8 cellular contexts compared by ENCODE assay signal in the genomic region with DNA sequence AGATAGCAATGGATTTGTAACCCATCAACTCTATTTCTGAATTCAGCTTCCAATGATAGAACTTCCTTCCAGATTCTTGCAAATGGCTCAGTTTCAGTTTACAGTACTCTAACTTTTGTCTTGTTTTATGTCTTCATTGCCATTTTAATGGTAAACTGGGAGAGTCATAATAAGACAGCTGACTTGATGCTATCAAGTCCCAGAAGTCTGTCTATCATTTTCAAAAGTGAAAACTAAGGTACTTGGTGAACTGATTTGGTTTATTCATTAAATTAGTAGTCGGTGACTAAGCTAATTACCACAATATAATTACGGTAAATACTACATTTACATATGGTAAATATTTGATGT. TPM values are rescaled to one million over a fixed set of nuclear protein-coding genes. Genes with fewer than 3 reads are reported as not detected.
DNase-seq lines count a peak whose midpoint lies in the region; ATAC-seq and TF ChIP-seq lines count a peak whose summit lies in the region.

No MANE protein-coding gene starts in this region.

- H3K9me3 ChIP-seq in A673 (ENCODE audit: low read depth, low read length, poor library complexity, severe bottlenecking) (no peaks in the 10 kb centered on the region), colonic mucosa (no peaks in the 10 kb centered on the region)

- H3K4me3 ChIP-seq in A673 (ENCODE audit: low read depth, low read length, poor library complexity, severe bottlenecking) (peak overlapping the region; percentile 29), colonic mucosa (no peak overlapping the region)

- H3K36me3 ChIP-seq in A673 (ENCODE audit: insufficient read depth, low read length, poor library complexity, severe bottlenecking) (no peaks in the 10 kb centered on the region), colonic mucosa (no peaks in the 10 kb centered on the region)

- POLR2A ChIA-PET in A673 (lab: Charles Lee; ENCODE audit: low non-redundant PET), result interaction anchor here (0.5 to 0.6 kb wide), 2 partner anchors 22 to 205 kb away, joined by 3 to 5 read pairs; no protein-coding TSS in a partner anchor

- in situ Hi-C loops in ACHN (cut with HindIII; ENCODE audit: low pct_ligation_motif_present, low pct_unique_long_range_greater_than_20kb, low sequenced_read_pairs), result no loop called here

- no peak for DNase-seq in A673 (ENCODE audit: low spot score)
- no peak for DNase-seq in colonic mucosa
- no peak for DNase-seq in OCI-M2 (lab: John Stamatoyannopoulos, UW; ENCODE audit: unreplicated experiment)
- no peak for DNase-seq in DMS153 treated with DMSO at 0.1 percent for 48 hours (lab: John Stamatoyannopoulos, UW; ENCODE audit: unreplicated experiment)
- no peak for DNase-seq in ACHN

- peaks cover 68% of the 10 kb centered on the region for H3K4me1 ChIP-seq in A673 (ENCODE audit: insufficient read depth, low read length, poor library complexity, severe bottlenecking)
- no peaks in the 10 kb centered on the region for H3K4me1 ChIP-seq in colonic mucosa

- peak; percentile 53 for ATAC-seq in GM19395 (IDR thresholded peaks at IDR 0.05; ENCODE audit: unreplicated experiment)
- ATAC-seq in HG03442 (IDR thresholded peaks at IDR 0.05; ENCODE audit: unreplicated experiment), result peak; percentile 23

- CTCF ChIA-PET in A673 (lab: Charles Lee), result no interaction called here

- peak overlapping the region; percentile 68 for H3K27ac ChIP-seq in A673 (ENCODE audit: low read depth, low read length, poor library complexity, severe bottlenecking)
- H3K27ac ChIP-seq in colonic mucosa, result peak overlapping the region; percentile 67
- peak overlapping the region; percentile 9 for H3K27ac ChIP-seq in temporal lobe (ENCODE audit: low read depth, low read length)

- peak overlapping the region in 1 of 2 donors; percentile 62 for H3K9ac ChIP-seq in colonic mucosa (ENCODE audit: low read depth in 2 of 2, low read length in 2 of 2)

- BruUV-seq in A673 (replicated peaks; lab: Mats Ljungman, UMichigan), result TSS peak; percentile 87

- intact Hi-C loops in A673 (cut with micrococcal nuclease; ENCODE audit: unreplicated experiment), result loop anchor here (10.0 kb wide), 1 partner anchor 1429 kb away; no protein-coding TSS in a partner anchor
- intact Hi-C loops in colonic mucosa (cut with DNase I), result loop anchor here (5.0 kb wide), 1 partner anchor 341 kb away; the partner anchor contains the start of gene ARID5B

- TF ChIP-seq CTCF in A673 (conservative IDR thresholded peaks at IDR 0.05; ENCODE audit: low read depth, low read length) (no peak), colonic mucosa (IDR thresholded peaks at IDR 0.05) (no peak)

- H3K27me3 ChIP-seq in A673 (replicated peaks; ENCODE audit: insufficient read depth, low read depth, low read length, poor library complexity) (no peaks in the 10 kb centered on the region), colonic mucosa (no peaks in the 10 kb centered on the region)

RNA-seq across cellular contexts. Expression of gene RTKN2, which starts 25.0 kb away (rescaled TPM):
- total RNA-seq in A673 (2021), result 21.9 and 22.3 TPM in 2 replicates
- total RNA-seq in colonic mucosa, result 1 to 10 TPM; 3.2 to 7.4 TPM
- total RNA-seq in temporal lobe, result 3.7 TPM

Comparison
In these comparisons a context has a peak if more than half of its experiments do, and no peak if none do; other contexts are left out.
1. H3K27ac ChIP-seq: peak in every context shown above with its lines; median percentile 68 in A673; 67 in colonic mucosa; 9 in temporal lobe.